ENCODE assay signal across 1 cellular context in genomic region chr17:44921122-44921882, GRCh38.
TF ChIP-seq lines count a peak whose summit lies in the region.

No MANE protein-coding gene starts in this region.

TF ChIP-seq in WTC11, 78 proteins besides CTCF, POLR2A, EP300 and RAD21 (continued from another document):
- TF ChIP-seq ZMAT4 (CRISPR knock-in tag; IDR thresholded peaks at IDR 0.05) (no peak), SOX15 (CRISPR knock-in tag; IDR thresholded peaks at IDR 0.05) (no peak), ZNF396 (CRISPR knock-in tag; IDR thresholded peaks at IDR 0.05; ENCODE audit: borderline replicate concordance) (no peak)
